Comparison of ENCODE assay signal across 32 cellular contexts in genomic region chr16:69019811-69020210, GRCh38.
"Had no signal": no experiment of that assay in that cellular context is flagged by ENCODE, and none has a peak within 500 bp of the region (broad histone marks: within the 10 kb centered on the region; RNA-seq: fewer than 3 reads in every experiment).

No MANE protein-coding gene starts in this region.

- H3K4me3 Mint-ChIP-seq: immature natural killer cell; naive thymus-derived CD8-positive, alpha-beta T cell; nephron; neural crest cell; stimulated activated naive CD8-positive, alpha-beta T cell treated with anti-CD3 and anti-CD28 coated beads, Interleukin-15, Interleukin-2, amounts not matched to agents 100 ng/mL and 50 ng/mL, for 24 hours had no signal

- H3K4me1 Mint-ChIP-seq: immature natural killer cell; naive thymus-derived CD8-positive, alpha-beta T cell had no signal

- H3K9me3 Mint-ChIP-seq: immature natural killer cell; naive thymus-derived CD8-positive, alpha-beta T cell; nephron; stimulated activated naive CD8-positive, alpha-beta T cell treated with anti-CD3 and anti-CD28 coated beads, Interleukin-15, Interleukin-2, amounts not matched to agents 100 ng/mL and 50 ng/mL, for 24 hours had no signal

- H3K4me3 ChIP-seq: left lung, lower lobe of right lung, pancreas, prostate gland, skin epidermis, suprapubic skin, thoracic aorta, tibial artery, upper lobe of right lung had no signal

- H3K36me3 ChIP-seq: pancreas, prostate gland, thoracic aorta had no signal

- DNase-seq: hypothalamus; immature natural killer cell; kidney; left colon; left lung; lower lobe of right lung; mammary epithelial cell; mesenchymal stem cell; naive thymus-derived CD8-positive, alpha-beta T cell; nucleus accumbens; pancreas; posterior cingulate gyrus; retina; right cardiac atrium; stimulated activated CD4-positive, alpha-beta T cell treated with anti-CD3 and anti-CD28 coated beads, Interleukin-12 subunit alpha, Interleukin-12 subunit beta, amount 100 ng/mL, for 4 hours; stimulated activated CD4-positive, alpha-beta T cell treated with anti-CD3 and anti-CD28 coated beads, Interleukin-15, amount 100 ng/mL, for 24 hours; stimulated activated CD4-positive, alpha-beta T cell treated with anti-CD3 and anti-CD28 coated beads, Interleukin-2, amount 100 ng/mL, for 24 hours; stimulated activated CD4-positive, alpha-beta T cell treated with anti-CD3 and anti-CD28 coated beads, Interleukin-4, amount 100 ng/mL, for 1 hour; stimulated activated naive CD4-positive, alpha-beta T cell; tibial artery; trophoblast cell; upper lobe of right lung had no signal

- H3K27ac Mint-ChIP-seq: immature natural killer cell; nephron; stimulated activated naive CD8-positive, alpha-beta T cell treated with anti-CD3 and anti-CD28 coated beads, Interleukin-15, Interleukin-2, amounts not matched to agents 100 ng/mL and 50 ng/mL, for 24 hours had no signal

- H3K27ac ChIP-seq: left lung, lower lobe of right lung, pancreas, prostate gland, skin epidermis, suprapubic skin, thoracic aorta, tibial artery, upper lobe of right lung had no signal

- H3K9me3 ChIP-seq: left lung, lower lobe of right lung, pancreas, prostate gland, suprapubic skin, thoracic aorta, tibial artery, upper lobe of right lung had no signal

- H3K4me1 ChIP-seq: lower lobe of right lung, prostate gland, suprapubic skin, tibial artery had no signal

- H3K27me3 ChIP-seq: left lung, pancreas, suprapubic skin, tibial artery, upper lobe of right lung had no signal

- ATAC-seq: left colon; left lung; lower lobe of right lung; naive thymus-derived CD8-positive, alpha-beta T cell; pancreas; right cardiac atrium; sciatic nerve; upper lobe of right lung had no signal

- FAIRE-seq: islet of Langerhans, kidney, pancreas, urothelium cell line had no signal
